12 cellular contexts compared by ENCODE assay signal in the genomic region with DNA sequence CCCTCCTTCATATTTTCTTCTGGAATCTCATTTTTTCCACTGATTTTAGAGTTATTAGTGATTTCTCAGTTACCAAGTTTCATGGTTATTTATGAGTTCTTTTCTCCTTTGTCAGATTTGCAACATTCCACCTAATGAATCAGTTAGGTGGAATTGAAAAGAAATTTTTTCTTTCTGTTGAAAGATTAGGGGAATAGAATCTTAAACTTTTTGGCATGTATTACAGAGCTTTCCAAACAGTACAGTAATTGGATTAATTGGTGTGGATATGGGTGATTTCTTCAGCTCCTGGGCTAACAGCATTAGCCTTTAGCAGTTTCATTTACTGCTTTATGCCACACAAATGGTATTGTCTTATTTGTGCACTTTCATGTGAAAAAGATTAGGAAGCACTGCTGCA. TPM values are rescaled to one million over a fixed set of nuclear protein-coding genes. Genes with fewer than 3 reads are reported as not detected.
"Had no signal": no experiment of that assay in that cellular context is flagged by ENCODE, and none has a peak within 500 bp of the region (broad histone marks: within the 10 kb centered on the region; RNA-seq: fewer than 3 reads in every experiment).

No MANE protein-coding gene starts in this region.

- H3K9me3 Mint-ChIP-seq: stimulated activated effector memory CD8-positive, alpha-beta T cell treated with anti-CD3 and anti-CD28 coated beads, Interleukin-12 subunit alpha, Interleukin-12 subunit beta, amount 100 ng/mL, for 72 hours had no signal

- H2AFZ ChIP-seq: parathyroid adenoma had no signal

- H3K27ac Mint-ChIP-seq: stimulated activated effector memory CD8-positive, alpha-beta T cell treated with anti-CD3 and anti-CD28 coated beads, Interleukin-12 subunit alpha, Interleukin-12 subunit beta, amount 100 ng/mL, for 72 hours had no signal

- H3K4me1 ChIP-seq: parathyroid adenoma, thyroid gland had no signal

- H3K27me3 ChIP-seq: dorsolateral prefrontal cortex, thyroid gland had no signal

- H3K4me3 ChIP-seq: dorsolateral prefrontal cortex, left ventricle myocardium inferior, thyroid gland had no signal

- ATAC-seq: stimulated activated effector memory CD8-positive, alpha-beta T cell treated with anti-CD3 and anti-CD28 coated beads, Interleukin-12 subunit alpha, Interleukin-12 subunit beta, amount 100 ng/mL, for 72 hours; WTC11 had no signal

- DNase-seq: activated CD4-positive, alpha-beta T cell treated with anti-CD3 and anti-CD28 coated beads, Interleukin-2, amount 50 U/mL, for 1 hour; activated naive CD4-positive, alpha-beta T cell treated with anti-CD3 and anti-CD28 coated beads, Interleukin-2, amount 50 U/mL, for 16 hours; anterior cingulate cortex; dorsolateral prefrontal cortex; head of caudate nucleus; kidney; left ventricle myocardium inferior; thyroid gland had no signal

- H3K4me3 Mint-ChIP-seq: stimulated activated effector memory CD8-positive, alpha-beta T cell treated with anti-CD3 and anti-CD28 coated beads, Interleukin-12 subunit alpha, Interleukin-12 subunit beta, amount 100 ng/mL, for 72 hours; WTC11 had no signal

- H3K36me3 ChIP-seq: thyroid gland had no signal

- H3K9me3 ChIP-seq: thyroid gland had no signal

- H3K27ac ChIP-seq: left ventricle myocardium inferior, parathyroid adenoma, thyroid gland had no signal

RNA-seq across cellular contexts. Expression of a gene that starts 43.7 kb away (rescaled TPM):
- total RNA-seq: T-helper 1 cell treated with Interleukin-12 subunit alpha and Interleukin-12 subunit beta and Interleukin-4 antibody, amounts not matched to agents 30 ng/mL and 1 ng/mL, for 36 hours had no signal
